In genomic region chr18:23141022-23141999, GRCh38 we compare ENCODE assay signal across 10 cellular contexts. TPM values are rescaled to one million over a fixed set of nuclear protein-coding genes. Genes with fewer than 3 reads are reported as not detected.
DNase-seq lines count a peak whose midpoint lies in the region; ATAC-seq and TF ChIP-seq lines count a peak whose summit lies in the region.
"Had no signal": no experiment of that assay in that cellular context is flagged by ENCODE, and none has a peak within 500 bp of the region (broad histone marks: within the 10 kb centered on the region; RNA-seq: fewer than 3 reads in every experiment).

No MANE protein-coding gene starts in this region.

- no peak for TF ChIP-seq CTCF in choroid plexus epithelial cell (conservative IDR thresholded peaks at IDR 0.05; ENCODE audit: low read depth, low read length)

- no peaks in the 10 kb centered on the region for H3K9me3 ChIP-seq in MG63

- H3K4me3 ChIP-seq in MG63 = no peak overlapping the region
- no peak overlapping the region for H3K4me3 ChIP-seq in choroid plexus epithelial cell (ENCODE audit: low read depth, low read length)

- no peak for ATAC-seq in HG02973 (IDR thresholded peaks at IDR 0.05; ENCODE audit: unreplicated experiment)

- DNase-seq in COLO668 (lab: John Stamatoyannopoulos, UW; ENCODE audit: unreplicated experiment) = peak; percentile 50
- peak; percentile 9 for DNase-seq in MG63
- peak; percentile 43 for DNase-seq in choroid plexus epithelial cell (ENCODE audit: low read depth)
- peak; percentile 86 for DNase-seq in mucosa of gallbladder (ENCODE audit: low spot score)
- no peak for DNase-seq in activated CD8-positive, alpha-beta memory T cell treated with anti-CD3 and anti-CD28 coated beads, Interleukin-2, amount 50 U/mL, for 48 hours
- no peak for DNase-seq in central memory CD4-positive, alpha-beta T cell
- no peak for DNase-seq in stimulated activated naive CD4-positive, alpha-beta T cell (lab: John Stamatoyannopoulos, UW)
- DNase-seq: activated CD4-positive, alpha-beta T cell treated with anti-CD3 and anti-CD28 coated beads, Interleukin-2, amount 50 U/mL, for 4 hours; stimulated activated CD4-positive, alpha-beta T cell treated with anti-CD3 and anti-CD28 coated beads, Interleukin-4, amount 100 ng/mL, for 4 hours had no signal

- H3K27me3 ChIP-seq in MG63 = no peaks in the 10 kb centered on the region

- no peaks in the 10 kb centered on the region; the same call in 1 of the 2 replicates for H3K36me3 ChIP-seq in MG63

RNA-seq across cellular contexts. Expression of gene CABLES1, which starts 6.0 kb away (rescaled TPM):
- total RNA-seq in MG63 (2014; rRNA removed; shearing (Covaris generic); ENCODE audit: low replicate concordance) = 1.1 and 1.3 TPM in 2 replicates
- total RNA-seq in mucosa of gallbladder = 14.6 TPM

Comparison
In these comparisons a context has a peak if more than half of its experiments do, and no peak if none do; other contexts are left out.
1. DNase-seq: peak in COLO668 (single experiment), MG63 (single experiment), choroid plexus epithelial cell (single experiment) and mucosa of gallbladder (single experiment); none in activated CD8-positive, alpha-beta memory T cell treated with anti-CD3 and anti-CD28 coated beads, Interleukin-2, amount 50 U/mL, for 48 hours (single experiment), central memory CD4-positive, alpha-beta T cell (single experiment) and stimulated activated naive CD4-positive, alpha-beta T cell (0 of 6).